Comparison of ENCODE assay signal across 23 cellular contexts in genomic region chrX:118218079-118218478, GRCh38.
"Had no signal": no experiment of that assay in that cellular context is flagged by ENCODE, and none has a peak within 500 bp of the region (broad histone marks: within the 10 kb centered on the region; RNA-seq: fewer than 3 reads in every experiment).

No MANE protein-coding gene starts in this region.

- H3K4me1 ChIP-seq: left ventricle myocardium inferior, right atrium auricular region, stomach, testis, upper lobe of left lung had no signal

- H3K27me3 ChIP-seq: ovary, right atrium auricular region, stomach, testis, thyroid gland, transverse colon, upper lobe of left lung, vagina had no signal

- H3K27ac Mint-ChIP-seq: mesothelial cell of epicardium; natural killer cell; progenitor cell of endocrine pancreas; stimulated activated naive B cell treated with anti-CD40 and anti-IgM and Interleukin-4, amounts not matched to agents 10 μg/mL and 1 μg/mL and 100 μg/mL, for 72 hours had no signal

- H3K9me3 ChIP-seq: left ventricle myocardium inferior, ovary, right atrium auricular region, stomach, testis, thyroid gland, transverse colon, upper lobe of left lung, vagina had no signal

- H3K36me3 ChIP-seq: left ventricle myocardium inferior, ovary, right atrium auricular region, stomach, thyroid gland, transverse colon, upper lobe of left lung, vagina had no signal

- DNase-seq: islet precursor cell; left ventricle myocardium inferior; mesendoderm; naive B cell; natural killer cell; ovary; stimulated activated CD4-positive, alpha-beta T cell treated with anti-CD3 and anti-CD28 coated beads, Interleukin-12 subunit alpha, Interleukin-12 subunit beta, amount 100 ng/mL, for 4 hours; stimulated activated CD4-positive, alpha-beta T cell treated with anti-CD3 and anti-CD28 coated beads, Interleukin-15, amount 100 ng/mL, for 24 hours; stimulated activated CD4-positive, alpha-beta T cell treated with anti-CD3 and anti-CD28 coated beads, Interleukin-2, amount 100 ng/mL, for 24 hours; stimulated activated CD4-positive, alpha-beta T cell treated with anti-CD3 and anti-CD28 coated beads, Interleukin-4, amount 100 ng/mL, for 1 hour; stimulated activated naive B cell treated with anti-CD40 and anti-IgM and Interleukin-4, amounts not matched to agents 10 μg/mL and 1 μg/mL and 100 μg/mL, for 72 hours; stimulated activated naive CD8-positive, alpha-beta T cell treated with anti-CD3 and anti-CD28 coated beads, Interleukin-15, Interleukin-2, amounts not matched to agents 100 U/mL and 50 U/mL, for 24 hours; stomach; testis; thyroid gland; transverse colon; upper lobe of left lung had no signal

- H3K4me3 ChIP-seq: left ventricle myocardium inferior, lung, ovary, right atrium auricular region, skin epidermis, stomach, testis, thyroid gland, transverse colon, upper lobe of left lung, vagina had no signal

- H3K9me3 Mint-ChIP-seq: naive B cell; natural killer cell; stimulated activated naive B cell treated with anti-CD40 and anti-IgM and Interleukin-4, amounts not matched to agents 10 μg/mL and 1 μg/mL and 100 μg/mL, for 72 hours had no signal

- H3K27me3 Mint-ChIP-seq: naive B cell, progenitor cell of endocrine pancreas had no signal

- H3K4me3 Mint-ChIP-seq: mesothelial cell of epicardium; naive B cell; natural killer cell; stimulated activated naive B cell treated with anti-CD40 and anti-IgM and Interleukin-4, amounts not matched to agents 10 μg/mL and 1 μg/mL and 100 μg/mL, for 72 hours had no signal

- H3K36me3 Mint-ChIP-seq: mesothelial cell of epicardium; naive B cell; natural killer cell; stimulated activated naive B cell treated with anti-CD40 and anti-IgM and Interleukin-4, amounts not matched to agents 10 μg/mL and 1 μg/mL and 100 μg/mL, for 72 hours had no signal

- H3K27ac ChIP-seq: left ventricle myocardium inferior, ovary, right atrium auricular region, skin epidermis, stomach, testis, thyroid gland, upper lobe of left lung, vagina had no signal
